ENCODE assay signal across 10 cellular contexts in the genomic region with DNA sequence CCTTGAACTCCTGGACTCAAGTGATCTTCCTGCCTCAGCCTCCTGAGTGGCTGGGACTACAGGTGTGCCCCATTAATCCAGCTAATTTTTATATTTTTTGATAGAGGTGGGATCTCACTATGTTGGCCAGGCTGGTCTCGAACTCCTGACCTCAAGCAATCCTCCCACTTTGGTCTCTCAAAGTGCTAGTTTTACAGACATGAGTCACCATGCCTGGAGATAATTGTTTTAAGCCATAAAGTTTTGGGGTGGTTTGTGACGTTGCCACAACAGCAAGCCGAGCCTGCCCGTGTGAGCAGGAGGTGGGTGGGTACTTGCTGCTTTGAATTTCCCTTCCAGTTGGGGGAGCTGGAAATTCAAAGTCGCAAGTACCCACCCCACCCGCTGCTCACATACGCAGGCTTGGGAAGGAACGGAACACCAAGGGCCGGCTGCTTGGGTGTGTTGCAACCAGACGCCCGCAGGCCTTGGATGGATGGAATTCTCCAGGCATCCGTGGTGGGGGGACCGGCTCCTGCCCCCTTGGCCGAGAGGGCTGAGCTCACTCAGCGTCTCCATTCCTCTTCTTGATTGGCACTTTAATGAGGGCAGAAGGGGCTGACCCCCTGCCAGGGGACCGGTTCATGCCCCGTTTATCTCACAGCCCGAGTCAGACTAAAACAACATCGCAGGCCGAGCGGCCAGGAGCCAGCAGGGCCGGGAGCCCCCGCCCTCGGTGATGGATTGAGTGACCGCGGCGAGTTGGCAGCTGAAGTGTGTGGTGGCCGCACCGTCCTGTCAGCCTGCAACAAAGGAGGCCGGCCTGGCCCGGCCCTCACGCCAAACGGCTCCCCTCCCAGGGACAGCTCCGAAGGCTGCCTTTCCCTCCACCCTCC.
DNase-seq lines count a peak whose midpoint lies in the region; ATAC-seq, FAIRE-seq and TF ChIP-seq lines count a peak whose summit lies in the region.
"Had no signal": no experiment of that assay in that cellular context is flagged by ENCODE, and none has a peak within 500 bp of the region (broad histone marks: within the 10 kb centered on the region; RNA-seq: fewer than 3 reads in every experiment).

No MANE protein-coding gene starts in this region.

- CTCF ChIA-PET in activated naive CD4-positive, alpha-beta T cell treated with anti-CD3 and anti-CD28 coated beads, Interleukin-2, amount 10 ng/mL, durations not matched to agents 7 days and 5 days (lab: Charles Lee), result interaction anchor here (0.9 kb wide), 1 partner anchor 239 kb away, joined by 3 read pairs; no protein-coding TSS in a partner anchor
- CTCF ChIA-PET in GM10248 (lab: Yijun Ruan, JAX), result interaction anchor here (1.2 kb wide), 1 partner anchor 20 kb away, joined by 3 read pairs; no protein-coding TSS in a partner anchor
- CTCF ChIA-PET in activated CD8-positive, alpha-beta T cell treated with anti-CD3 and anti-CD28 coated beads, Interleukin-2, amount 10 ng/mL, durations not matched to agents 7 days and 5 days (lab: Charles Lee), result no interaction called here

- peak; percentile 16 for DNase-seq in activated naive CD4-positive, alpha-beta T cell treated with anti-CD3 and anti-CD28 coated beads, Interleukin-2, amount 10 ng/mL, durations not matched to agents 7 days and 5 days
- no peak for DNase-seq in activated naive CD4-positive, alpha-beta T cell treated with Interleukin-2 at 50 U/mL for 16 hours
- DNase-seq in fibroblast of villous mesenchyme (ENCODE audit: low read depth) (peak; percentile 99), GM10248 (ENCODE audit: extremely low spot score) (no peak), GM12891 (ENCODE audit: insufficient read length, low spot score) (no peak)
- DNase-seq in activated CD8-positive, alpha-beta T cell treated with anti-CD3 and anti-CD28 coated beads, Interleukin-2, amount 10 ng/mL, durations not matched to agents 7 days and 5 days, result no peak
- DNase-seq in stimulated activated effector memory CD8-positive, alpha-beta T cell treated with anti-CD3 and anti-CD28 coated beads, Interleukin-12 subunit alpha, Interleukin-12 subunit beta, amount 100 ng/mL, for 72 hours (ENCODE audit: low spot score in 2 of 2), result no peak

- no peak for ATAC-seq in activated CD8-positive, alpha-beta T cell treated with anti-CD3 and anti-CD28 coated beads, Interleukin-2, amount 10 ng/mL, durations not matched to agents 7 days and 5 days
- ATAC-seq in stimulated activated effector memory CD8-positive, alpha-beta T cell treated with anti-CD3 and anti-CD28 coated beads, Interleukin-12 subunit alpha, Interleukin-12 subunit beta, amount 100 ng/mL, for 72 hours, result no peak

- H3K36me3 Mint-ChIP-seq in activated naive CD4-positive, alpha-beta T cell treated with anti-CD3 and anti-CD28 coated beads, Interleukin-2, amount 10 ng/mL, durations not matched to agents 7 days and 5 days, result peaks cover 29% of the 10 kb centered on the region
- peaks cover 23% of the 10 kb centered on the region for H3K36me3 Mint-ChIP-seq in activated CD8-positive, alpha-beta T cell treated with anti-CD3 and anti-CD28 coated beads, Interleukin-2, amount 10 ng/mL, durations not matched to agents 7 days and 5 days (ENCODE audit: low read depth)
- H3K36me3 Mint-ChIP-seq in stimulated activated effector memory CD8-positive, alpha-beta T cell treated with anti-CD3 and anti-CD28 coated beads, Interleukin-12 subunit alpha, Interleukin-12 subunit beta, amount 100 ng/mL, for 72 hours, result no peaks in the 10 kb centered on the region

- peaks cover 15% of the 10 kb centered on the region for H3K4me1 Mint-ChIP-seq in activated naive CD4-positive, alpha-beta T cell treated with anti-CD3 and anti-CD28 coated beads, Interleukin-2, amount 10 ng/mL, durations not matched to agents 7 days and 5 days
- peaks cover 24% of the 10 kb centered on the region for H3K4me1 Mint-ChIP-seq in activated CD8-positive, alpha-beta T cell treated with anti-CD3 and anti-CD28 coated beads, Interleukin-2, amount 10 ng/mL, durations not matched to agents 7 days and 5 days (ENCODE audit: low read depth)
- peaks cover 6% of the 10 kb centered on the region for H3K4me1 Mint-ChIP-seq in stimulated activated effector memory CD8-positive, alpha-beta T cell treated with anti-CD3 and anti-CD28 coated beads, Interleukin-12 subunit alpha, Interleukin-12 subunit beta, amount 100 ng/mL, for 72 hours
- H3K4me1 Mint-ChIP-seq: memory B cell had no signal

- H3K4me3 ChIP-seq in fibroblast of villous mesenchyme (ENCODE audit: low read depth, low read length), result no peak overlapping the region
- H3K4me3 ChIP-seq in muscle layer of colon (ENCODE audit: low read depth in 1 of 2, low read length in 2 of 2), result peak overlapping the region; percentile 2 to 24

- TF ChIP-seq CTCF in fibroblast of villous mesenchyme (IDR thresholded peaks at IDR 0.05; ENCODE audit: insufficient read depth, low read depth, low read length) (peak; percentile 25), GM10248 (IDR thresholded peaks at IDR 0.05; ENCODE audit: control extremely low read depth, extremely low read depth, low read depth, missing control alignments) (no peak)

- H3K36me3 ChIP-seq in muscle layer of colon (ENCODE audit: insufficient read depth, low read length), result no peaks in the 10 kb centered on the region

- H3K9me3 Mint-ChIP-seq in activated naive CD4-positive, alpha-beta T cell treated with anti-CD3 and anti-CD28 coated beads, Interleukin-2, amount 10 ng/mL, durations not matched to agents 7 days and 5 days, result peaks cover 20% of the 10 kb centered on the region
- H3K9me3 Mint-ChIP-seq in activated CD8-positive, alpha-beta T cell treated with anti-CD3 and anti-CD28 coated beads, Interleukin-2, amount 10 ng/mL, durations not matched to agents 7 days and 5 days (ENCODE audit: insufficient read depth), result peaks cover 21% of the 10 kb centered on the region
- peaks cover 12% of the 10 kb centered on the region for H3K9me3 Mint-ChIP-seq in stimulated activated effector memory CD8-positive, alpha-beta T cell treated with anti-CD3 and anti-CD28 coated beads, Interleukin-12 subunit alpha, Interleukin-12 subunit beta, amount 100 ng/mL, for 72 hours

- peak overlapping the region; percentile 42 for H3K9ac ChIP-seq in muscle layer of colon (ENCODE audit: low read length)

- FAIRE-seq in GM12891 (lab: Jason Lieb, UNC), result no peak
- FAIRE-seq: A204.1 had no signal

- POLR2A ChIA-PET in GM10248 (lab: Yijun Ruan, JAX), result no interaction called here
- POLR2A ChIA-PET in activated CD8-positive, alpha-beta T cell treated with anti-CD3 and anti-CD28 coated beads, Interleukin-2, amount 10 ng/mL, durations not matched to agents 7 days and 5 days (lab: Charles Lee), result no interaction called here

- H3K27ac Mint-ChIP-seq in activated naive CD4-positive, alpha-beta T cell treated with anti-CD3 and anti-CD28 coated beads, Interleukin-2, amount 10 ng/mL, durations not matched to agents 7 days and 5 days, result no peak overlapping the region
- no peak overlapping the region for H3K27ac Mint-ChIP-seq in activated CD8-positive, alpha-beta T cell treated with anti-CD3 and anti-CD28 coated beads, Interleukin-2, amount 10 ng/mL, durations not matched to agents 7 days and 5 days
- no peak overlapping the region for H3K27ac Mint-ChIP-seq in stimulated activated effector memory CD8-positive, alpha-beta T cell treated with anti-CD3 and anti-CD28 coated beads, Interleukin-12 subunit alpha, Interleukin-12 subunit beta, amount 100 ng/mL, for 72 hours
- H3K27ac Mint-ChIP-seq: memory B cell had no signal

- H3K9me3 ChIP-seq in muscle layer of colon (ENCODE audit: low read length), result peaks cover 3% of the 10 kb centered on the region

- no peaks in the 10 kb centered on the region for H3K27me3 ChIP-seq in muscle layer of colon (ENCODE audit: control insufficient read depth in 1 of 2, insufficient read depth in 2 of 2, low read length in 2 of 2)

- peaks cover 11% of the 10 kb centered on the region for H3K27me3 Mint-ChIP-seq in activated naive CD4-positive, alpha-beta T cell treated with anti-CD3 and anti-CD28 coated beads, Interleukin-2, amount 10 ng/mL, durations not matched to agents 7 days and 5 days
- peaks cover 4% of the 10 kb centered on the region for H3K27me3 Mint-ChIP-seq in activated CD8-positive, alpha-beta T cell treated with anti-CD3 and anti-CD28 coated beads, Interleukin-2, amount 10 ng/mL, durations not matched to agents 7 days and 5 days (ENCODE audit: low read depth)

- no peak for TF ChIP-seq POLR2A in GM12891 (IDR thresholded peaks at IDR 0.05; ENCODE audit: low read depth, low read length)

- H3K27ac ChIP-seq in muscle layer of colon (ENCODE audit: low read depth, low read length), result peak overlapping the region; percentile 72

- no peak overlapping the region for H3K4me3 Mint-ChIP-seq in activated naive CD4-positive, alpha-beta T cell treated with anti-CD3 and anti-CD28 coated beads, Interleukin-2, amount 10 ng/mL, durations not matched to agents 7 days and 5 days
- H3K4me3 Mint-ChIP-seq in activated CD8-positive, alpha-beta T cell treated with anti-CD3 and anti-CD28 coated beads, Interleukin-2, amount 10 ng/mL, durations not matched to agents 7 days and 5 days, result no peak overlapping the region
- H3K4me3 Mint-ChIP-seq in stimulated activated effector memory CD8-positive, alpha-beta T cell treated with anti-CD3 and anti-CD28 coated beads, Interleukin-12 subunit alpha, Interleukin-12 subunit beta, amount 100 ng/mL, for 72 hours, result no peak overlapping the region
- H3K4me3 Mint-ChIP-seq: memory B cell had no signal

- H3K4me1 ChIP-seq in muscle layer of colon (ENCODE audit: insufficient read depth, low read length), result peaks cover 21% of the 10 kb centered on the region

TF ChIP-seq in GM12891, 5 proteins besides CTCF, POLR2A, EP300 and RAD21:
- TF ChIP-seq POU2F2 (IDR thresholded peaks at IDR 0.05; ENCODE audit: low read depth, low read length), result no peak
- TF ChIP-seq TAF1 (IDR thresholded peaks at IDR 0.05; ENCODE audit: low read depth, low read length), result no peak
- no peak for TF ChIP-seq PAX5 (IDR thresholded peaks at IDR 0.05; ENCODE audit: insufficient read depth, low read length, severe bottlenecking)
TF ChIP-seq in GM12891: peak in this region for 0.

Comparison
In these comparisons a context has a peak if more than half of its experiments do, and no peak if none do; other contexts are left out.
1. DNase-seq: peak in activated naive CD4-positive, alpha-beta T cell treated with anti-CD3 and anti-CD28 coated beads, Interleukin-2, amount 10 ng/mL, durations not matched to agents 7 days and 5 days (single experiment) and fibroblast of villous mesenchyme (single experiment); none in activated naive CD4-positive, alpha-beta T cell treated with Interleukin-2 at 50 U/mL for 16 hours (single experiment), GM10248 (single experiment), GM12891 (single experiment), activated CD8-positive, alpha-beta T cell treated with anti-CD3 and anti-CD28 coated beads, Interleukin-2, amount 10 ng/mL, durations not matched to agents 7 days and 5 days (single experiment) and stimulated activated effector memory CD8-positive, alpha-beta T cell treated with anti-CD3 and anti-CD28 coated beads, Interleukin-12 subunit alpha, Interleukin-12 subunit beta, amount 100 ng/mL, for 72 hours (0 of 2).